Comparison of ENCODE assay signal across 20 cellular contexts in genomic region chr7:93972029-93972725, GRCh38.
"Had no signal": no experiment of that assay in that cellular context is flagged by ENCODE, and none has a peak within 500 bp of the region (broad histone marks: within the 10 kb centered on the region; RNA-seq: fewer than 3 reads in every experiment).

No MANE protein-coding gene starts in this region.

- DNase-seq: cortex of kidney; dorsolateral prefrontal cortex; effector CD8-positive, alpha-beta T cell; gastrocnemius medialis; glutamatergic neuron; left lung; lower lobe of right lung; natural killer cell; nucleus accumbens; ovary; sigmoid colon; stimulated activated CD4-positive, alpha-beta T cell treated with anti-CD3 and anti-CD28 coated beads, Interleukin-2, amount 100 ng/mL, for 24 hours; stimulated activated naive CD4-positive, alpha-beta T cell; trophoblast cell; uterus had no signal

- H3K4me3 Mint-ChIP-seq: memory B cell, mesothelial cell of epicardium, natural killer cell, neural progenitor cell had no signal

- H3K4me2 ChIP-seq: neural progenitor cell had no signal

- H2AFZ ChIP-seq: neural progenitor cell had no signal

- H3K36me3 Mint-ChIP-seq: memory B cell, mesothelial cell of epicardium, natural killer cell, neural progenitor cell had no signal

- H3K27ac ChIP-seq: dorsolateral prefrontal cortex, gastrocnemius medialis, left lung, lower lobe of right lung, neural progenitor cell, ovary, right atrium auricular region, sigmoid colon, skin epidermis, uterus had no signal

- H3K4me1 ChIP-seq: gastrocnemius medialis, left lung, lower lobe of right lung, neural progenitor cell, right atrium auricular region, sigmoid colon, uterus had no signal

- H3K9me3 Mint-ChIP-seq: memory B cell, mesothelial cell of epicardium, natural killer cell, neural progenitor cell had no signal

- H3K4me1 Mint-ChIP-seq: memory B cell, natural killer cell had no signal

- H3K27me3 ChIP-seq: dorsolateral prefrontal cortex, gastrocnemius medialis, left lung, neural progenitor cell, ovary, right atrium auricular region, sigmoid colon, uterus had no signal

- H3K9me3 ChIP-seq: gastrocnemius medialis, left lung, lower lobe of right lung, ovary, right atrium auricular region, sigmoid colon, uterus had no signal

- H3K27me3 Mint-ChIP-seq: memory B cell had no signal

- H3K36me3 ChIP-seq: gastrocnemius medialis, left lung, lower lobe of right lung, neural progenitor cell, ovary, right atrium auricular region, sigmoid colon, uterus had no signal

- H3K27ac Mint-ChIP-seq: memory B cell, mesothelial cell of epicardium, natural killer cell, neural progenitor cell had no signal

- H3K4me3 ChIP-seq: dorsolateral prefrontal cortex, gastrocnemius medialis, left lung, lower lobe of right lung, neural progenitor cell, ovary, right atrium auricular region, sigmoid colon, skin epidermis, uterus had no signal

- H3K9ac ChIP-seq: neural progenitor cell had no signal
